In genomic region chr17:76382305-76382802, GRCh38 we compare ENCODE assay signal across 8 cellular contexts. TPM values are rescaled to one million over a fixed set of nuclear protein-coding genes. Genes with fewer than 3 reads are reported as not detected.
DNase-seq lines count a peak whose midpoint lies in the region; ATAC-seq, FAIRE-seq and TF ChIP-seq lines count a peak whose summit lies in the region.

No MANE protein-coding gene starts in this region.

- no peak for FAIRE-seq in pancreas (lab: Jason Lieb, UNC)

- POLR2A ChIA-PET in activated CD4-positive, alpha-beta T cell treated with anti-CD3 and anti-CD28 coated beads, Interleukin-2, amount 10 ng/mL, durations not matched to agents 7 days and 5 days (lab: Charles Lee): interaction anchor here (0.6 kb wide), 1 partner anchor 148 kb away, joined by 4 read pairs; no protein-coding TSS in a partner anchor

- no peaks in the 10 kb centered on the region for H3K9me3 Mint-ChIP-seq in activated CD4-positive, alpha-beta T cell treated with anti-CD3 and anti-CD28 coated beads, Interleukin-2, amount 10 ng/mL, durations not matched to agents 7 days and 5 days

- H3K4me1 ChIP-seq in ES-I3 (ENCODE audit: insufficient read depth, low read length) (no peaks in the 10 kb centered on the region), pancreas (peaks cover 0 to 14% (median 10%) of the 10 kb centered on the region in 3 donors)

- DNase-seq in activated CD4-positive, alpha-beta T cell treated with anti-CD3 and anti-CD28 coated beads, Interleukin-2, amount 10 ng/mL, durations not matched to agents 7 days and 5 days: no peak
- DNase-seq in fibroblast of villous mesenchyme (ENCODE audit: low read depth): peak; percentile 58
- peak; percentile 48 to 86 (median 71) for DNase-seq in pancreas
- no peak for DNase-seq in SIG-M5 (lab: John Stamatoyannopoulos, UW)
- DNase-seq in NCI-H2029 (lab: John Stamatoyannopoulos, UW): no peak
- DNase-seq in GOT3 (lab: John Stamatoyannopoulos, UW): no peak

- peak; percentile 4 to 24 (median 20) for ATAC-seq in pancreas
- ATAC-seq in HG02588 (IDR thresholded peaks at IDR 0.05; ENCODE audit: unreplicated experiment): no peak

- no peaks in the 10 kb centered on the region for H3K27me3 ChIP-seq in pancreas

- TF ChIP-seq CTCF in fibroblast of villous mesenchyme (IDR thresholded peaks at IDR 0.05; ENCODE audit: insufficient read depth, low read depth, low read length): no peak
- TF ChIP-seq CTCF in pancreas (IDR thresholded peaks at IDR 0.05): no peak

- peak overlapping the region; percentile 71 for H3K4me3 ChIP-seq in fibroblast of villous mesenchyme (ENCODE audit: low read depth, low read length)
- H3K4me3 ChIP-seq in pancreas: peak overlapping the region; percentile 38 to 77 (median 55)

- peak overlapping the region; percentile 69 for H3K27ac Mint-ChIP-seq in activated CD4-positive, alpha-beta T cell treated with anti-CD3 and anti-CD28 coated beads, Interleukin-2, amount 10 ng/mL, durations not matched to agents 7 days and 5 days

- H3K36me3 Mint-ChIP-seq in activated CD4-positive, alpha-beta T cell treated with anti-CD3 and anti-CD28 coated beads, Interleukin-2, amount 10 ng/mL, durations not matched to agents 7 days and 5 days (ENCODE audit: low read depth): no peaks in the 10 kb centered on the region

- 48 to 49% methylated on average over 19 to 21 of the region's 21 CpGs for WGBS in pancreas, 2 donors

- CTCF ChIA-PET in activated CD4-positive, alpha-beta T cell treated with anti-CD3 and anti-CD28 coated beads, Interleukin-2, amount 10 ng/mL, durations not matched to agents 7 days and 5 days (lab: Charles Lee): interaction anchor here (0.5 to 3.3 kb wide), 7 partner anchors 7 to 640 kb away, joined by 3 to 14 read pairs (median 6); partner anchors contain the start of gene PRPSAP1

- peaks cover 26% of the 10 kb centered on the region for H3K4me1 Mint-ChIP-seq in activated CD4-positive, alpha-beta T cell treated with anti-CD3 and anti-CD28 coated beads, Interleukin-2, amount 10 ng/mL, durations not matched to agents 7 days and 5 days

- H3K27me3 Mint-ChIP-seq in activated CD4-positive, alpha-beta T cell treated with anti-CD3 and anti-CD28 coated beads, Interleukin-2, amount 10 ng/mL, durations not matched to agents 7 days and 5 days: peaks cover 2% of the 10 kb centered on the region

- H3K9ac ChIP-seq in ES-I3 (ENCODE audit: low read depth, low read length): peak overlapping the region; percentile 83

- intact Hi-C loops in pancreas (cut with DNase I): no loop called here

- H3K4me3 Mint-ChIP-seq in activated CD4-positive, alpha-beta T cell treated with anti-CD3 and anti-CD28 coated beads, Interleukin-2, amount 10 ng/mL, durations not matched to agents 7 days and 5 days: peak overlapping the region; percentile 79

- no peaks in the 10 kb centered on the region for H3K9me3 ChIP-seq in ES-I3 (ENCODE audit: control insufficient read depth, insufficient read depth, low read length)
- H3K9me3 ChIP-seq in pancreas: no peaks in the 10 kb centered on the region

- H3K36me3 ChIP-seq in ES-I3 (ENCODE audit: insufficient read depth, low read length): no peaks in the 10 kb centered on the region
- no peaks in the 10 kb centered on the region for H3K36me3 ChIP-seq in pancreas

- H3K27ac ChIP-seq in pancreas: peak overlapping the region; percentile 79 to 89 (median 83)

RNA-seq across cellular contexts. Expression of gene SPHK1, which starts 2.1 kb away (rescaled TPM):
- total RNA-seq in activated CD4-positive, alpha-beta T cell treated with anti-CD3 and anti-CD28 coated beads, Interleukin-2, amount 10 ng/mL, durations not matched to agents 7 days and 5 days: 1 to 10 TPM; 1.4 to 1.6 TPM
- total RNA-seq in fibroblast of villous mesenchyme (47.5 and 121 TPM in 2 replicates), pancreas (10 to 100 TPM in 2 of 6 donors, 1 to 10 TPM in 4; 5.1 to 25.4 (median 8.5) TPM)
- polyA plus RNA-seq in pancreas: 10 to 100 TPM; 30.9 to 46.3 TPM

RNA-seq across cellular contexts. Expression of gene PRPSAP1, which starts 28.6 kb away (rescaled TPM):
- total RNA-seq in activated CD4-positive, alpha-beta T cell treated with anti-CD3 and anti-CD28 coated beads, Interleukin-2, amount 10 ng/mL, durations not matched to agents 7 days and 5 days: 10 to 100 TPM; 58.7 to 63.0 TPM
- total RNA-seq in fibroblast of villous mesenchyme (48.8 and 55.1 TPM in 2 replicates), pancreas (10 to 100 TPM; 18.5 to 39.7 (median 24.3) TPM)
- 10 to 100 TPM; 26.2 to 43.3 TPM for polyA plus RNA-seq in pancreas

Comparison
In these comparisons a context has a peak if more than half of its experiments do, and no peak if none do; other contexts are left out.
1. DNase-seq: peak in fibroblast of villous mesenchyme (single experiment) and pancreas (6 of 6); none in activated CD4-positive, alpha-beta T cell treated with anti-CD3 and anti-CD28 coated beads, Interleukin-2, amount 10 ng/mL, durations not matched to agents 7 days and 5 days (single experiment), SIG-M5 (single experiment), NCI-H2029 (single experiment) and GOT3 (single experiment).